ENCODE assay signal across 20 cellular contexts in genomic region chr3:22377421-22377820, GRCh38.
DNase-seq lines count a peak whose midpoint lies in the region; FAIRE-seq and TF ChIP-seq lines count a peak whose summit lies in the region.
"Had no signal": no experiment of that assay in that cellular context is flagged by ENCODE, and none has a peak within 500 bp of the region (broad histone marks: within the 10 kb centered on the region; RNA-seq: fewer than 3 reads in every experiment).

No MANE protein-coding gene starts in this region.

- H2BK5ac ChIP-seq in mesenchymal stem cell (ENCODE audit: low read depth, low read length, poor library complexity, severe bottlenecking): no peak overlapping the region

- no peak overlapping the region for H2AFZ ChIP-seq in mesenchymal stem cell (ENCODE audit: low read depth, low read length)
- H2AFZ ChIP-seq: PC-9 had no signal

- no peak overlapping the region for H3K27ac ChIP-seq in mesenchymal stem cell (ENCODE audit: low read length, poor library complexity, severe bottlenecking)
- H3K27ac ChIP-seq: body of pancreas, PC-9, uterus had no signal

- no peak overlapping the region for H3K9ac ChIP-seq in mesenchymal stem cell (ENCODE audit: low read length)

- H3K4me3 Mint-ChIP-seq in progenitor cell of endocrine pancreas (ENCODE audit: low read depth): no peak overlapping the region
- H3K4me3 Mint-ChIP-seq: activated CD4-positive, alpha-beta T cell treated with anti-CD3 and anti-CD28 coated beads, Interleukin-2, amount 10 ng/mL, durations not matched to agents 24 days and 14 days; activated naive CD4-positive, alpha-beta T cell treated with anti-CD3 and anti-CD28 coated beads for 36 hours had no signal

- no peak overlapping the region for H4K91ac ChIP-seq in mesenchymal stem cell (ENCODE audit: low read length)

- H3K23ac ChIP-seq in mesenchymal stem cell (ENCODE audit: low read length in 2 of 2): no peak overlapping the region

- no peak overlapping the region for H3K27ac Mint-ChIP-seq in progenitor cell of endocrine pancreas
- H3K27ac Mint-ChIP-seq: activated CD4-positive, alpha-beta T cell treated with anti-CD3 and anti-CD28 coated beads, Interleukin-2, amount 10 ng/mL, durations not matched to agents 24 days and 14 days; activated naive CD4-positive, alpha-beta T cell treated with anti-CD3 and anti-CD28 coated beads for 36 hours had no signal

- H3K14ac ChIP-seq in mesenchymal stem cell (ENCODE audit: low read length in 2 of 2): no peak overlapping the region

- H3K4me2 ChIP-seq in mesenchymal stem cell (ENCODE audit: low read length, poor library complexity, severe bottlenecking): no peak overlapping the region
- H3K4me2 ChIP-seq: PC-9 had no signal

- no peaks in the 10 kb centered on the region for H3K36me3 ChIP-seq in mesenchymal stem cell (ENCODE audit: control insufficient read depth in 1 of 2, insufficient read depth in 2 of 2, low read depth in 1 of 2, low read length in 2 of 2)
- H3K36me3 ChIP-seq: uterus had no signal

- H3K4me1 ChIP-seq in mesenchymal stem cell (ENCODE audit: control insufficient read depth, insufficient read depth, low read depth, low read length): peaks cover 3% of the 10 kb centered on the region
- H3K4me1 ChIP-seq: uterus had no signal

- H3K27me3 Mint-ChIP-seq in progenitor cell of endocrine pancreas: peaks cover 67% of the 10 kb centered on the region

- FAIRE-seq in RCC 7860 (lab: Jason Lieb, UNC): no peak
- FAIRE-seq: TTC549 had no signal

- TF ChIP-seq CTCF in cardiac fibroblast (IDR thresholded peaks at IDR 0.05; ENCODE audit: low read depth, low read length) (no peak), progenitor cell of endocrine pancreas (IDR thresholded peaks at IDR 0.05; ENCODE audit: unreplicated experiment) (no peak)

- no peaks in the 10 kb centered on the region for H3K79me1 ChIP-seq in mesenchymal stem cell (replicated peaks; ENCODE audit: low read length, poor library complexity, severe bottlenecking)

- no peak overlapping the region for H3K18ac ChIP-seq in mesenchymal stem cell (ENCODE audit: low read depth in 1 of 2, low read length in 2 of 2)

- peaks cover 5 to 39% of the 10 kb centered on the region in 2 experiments for H3K27me3 ChIP-seq in mesenchymal stem cell (ENCODE audit: control insufficient read depth in 1 of 2, insufficient read depth in 1 of 2, low read length in 2 of 2)
- H3K27me3 ChIP-seq: body of pancreas, uterus had no signal

- H2AK5ac ChIP-seq in mesenchymal stem cell (ENCODE audit: low read length, severe bottlenecking): no peak overlapping the region

- no peak overlapping the region for H2BK12ac ChIP-seq in mesenchymal stem cell (ENCODE audit: low read length in 2 of 2)

- no peaks in the 10 kb centered on the region for H3K9me3 ChIP-seq in mesenchymal stem cell (ENCODE audit: control insufficient read depth, low read length)
- H3K9me3 ChIP-seq: body of pancreas, uterus had no signal

- no peaks in the 10 kb centered on the region for H3K36me3 Mint-ChIP-seq in progenitor cell of endocrine pancreas (ENCODE audit: insufficient read depth)

- DNase-seq in EH (ENCODE audit: low read depth): peak; percentile 15
- peak; percentile 52 for DNase-seq in RCC 7860 (ENCODE audit: low spot score)
- DNase-seq in cardiac fibroblast (ENCODE audit: low read depth in 2 of 2): peak; percentile 41 to 68
- DNase-seq in mesenchymal stem cell: peak; percentile 54
- DNase-seq in activated CD8-positive, alpha-beta memory T cell treated with anti-CD3 and anti-CD28 coated beads for 24 hours: no peak
- DNase-seq in C1 segment of cervical spinal cord (lab: John Stamatoyannopoulos, UW): no peak
- no peak for DNase-seq in D341Med (ENCODE audit: low spot score)
- no peak for DNase-seq in progenitor cell of endocrine pancreas (ENCODE audit: low spot score, unreplicated experiment)
- DNase-seq: activated CD4-positive, alpha-beta T cell treated with anti-CD3 and anti-CD28 coated beads, Interleukin-2, amount 10 ng/mL, durations not matched to agents 24 days and 14 days; activated naive CD4-positive, alpha-beta T cell treated with anti-CD3 and anti-CD28 coated beads for 36 hours; activated T-cell treated with anti-CD3 and anti-CD28 coated beads for 4 hours; body of pancreas; hippocampal formation; left cardiac atrium; NCI-H2029 treated with DMSO at 0.1 percent for 48 hours; NCI-H526; PC-9; stimulated activated CD4-positive, alpha-beta T cell treated with anti-CD3 and anti-CD28 coated beads, Interleukin-2, amount 100 ng/mL, for 48 hours; uterus had no signal

- H3K4me3 ChIP-seq in cardiac fibroblast (replicated peaks in 1 of 2; ENCODE audit: low read depth in 2 of 2, low read length in 2 of 2) (no peak overlapping the region), mesenchymal stem cell (ENCODE audit: insufficient read depth in 1 of 2, low read depth in 1 of 2, low read length in 2 of 2) (no peak overlapping the region)
- H3K4me3 ChIP-seq: body of pancreas, PC-9, uterus had no signal

- no peaks in the 10 kb centered on the region for H3K9me3 Mint-ChIP-seq in progenitor cell of endocrine pancreas (ENCODE audit: low read depth)
- H3K9me3 Mint-ChIP-seq: activated CD4-positive, alpha-beta T cell treated with anti-CD3 and anti-CD28 coated beads, Interleukin-2, amount 10 ng/mL, durations not matched to agents 24 days and 14 days had no signal

- H2BK120ac ChIP-seq in mesenchymal stem cell (ENCODE audit: low read depth, low read length): no peak overlapping the region

- no peak overlapping the region for H4K8ac ChIP-seq in mesenchymal stem cell (ENCODE audit: low read length)

- no peak overlapping the region for H2BK15ac ChIP-seq in mesenchymal stem cell (ENCODE audit: low read depth, poor library complexity, severe bottlenecking)

- H3K4ac ChIP-seq in mesenchymal stem cell (ENCODE audit: low read depth in 1 of 2, low read length in 2 of 2): no peak overlapping the region

- H3K4me1 Mint-ChIP-seq in progenitor cell of endocrine pancreas (ENCODE audit: low read depth): peaks cover 2% of the 10 kb centered on the region
- H3K4me1 Mint-ChIP-seq: activated CD4-positive, alpha-beta T cell treated with anti-CD3 and anti-CD28 coated beads, Interleukin-2, amount 10 ng/mL, durations not matched to agents 24 days and 14 days had no signal

Comparison
In these comparisons a context has a peak if more than half of its experiments do, and no peak if none do; other contexts are left out.
1. DNase-seq: peak in EH (single experiment), RCC 7860 (single experiment), cardiac fibroblast (2 of 2) and mesenchymal stem cell (single experiment); none in activated CD8-positive, alpha-beta memory T cell treated with anti-CD3 and anti-CD28 coated beads for 24 hours (single experiment), C1 segment of cervical spinal cord (0 of 14), D341Med (single experiment) and progenitor cell of endocrine pancreas (single experiment).